ENCODE assay signal across 9 cellular contexts in the genomic region with DNA sequence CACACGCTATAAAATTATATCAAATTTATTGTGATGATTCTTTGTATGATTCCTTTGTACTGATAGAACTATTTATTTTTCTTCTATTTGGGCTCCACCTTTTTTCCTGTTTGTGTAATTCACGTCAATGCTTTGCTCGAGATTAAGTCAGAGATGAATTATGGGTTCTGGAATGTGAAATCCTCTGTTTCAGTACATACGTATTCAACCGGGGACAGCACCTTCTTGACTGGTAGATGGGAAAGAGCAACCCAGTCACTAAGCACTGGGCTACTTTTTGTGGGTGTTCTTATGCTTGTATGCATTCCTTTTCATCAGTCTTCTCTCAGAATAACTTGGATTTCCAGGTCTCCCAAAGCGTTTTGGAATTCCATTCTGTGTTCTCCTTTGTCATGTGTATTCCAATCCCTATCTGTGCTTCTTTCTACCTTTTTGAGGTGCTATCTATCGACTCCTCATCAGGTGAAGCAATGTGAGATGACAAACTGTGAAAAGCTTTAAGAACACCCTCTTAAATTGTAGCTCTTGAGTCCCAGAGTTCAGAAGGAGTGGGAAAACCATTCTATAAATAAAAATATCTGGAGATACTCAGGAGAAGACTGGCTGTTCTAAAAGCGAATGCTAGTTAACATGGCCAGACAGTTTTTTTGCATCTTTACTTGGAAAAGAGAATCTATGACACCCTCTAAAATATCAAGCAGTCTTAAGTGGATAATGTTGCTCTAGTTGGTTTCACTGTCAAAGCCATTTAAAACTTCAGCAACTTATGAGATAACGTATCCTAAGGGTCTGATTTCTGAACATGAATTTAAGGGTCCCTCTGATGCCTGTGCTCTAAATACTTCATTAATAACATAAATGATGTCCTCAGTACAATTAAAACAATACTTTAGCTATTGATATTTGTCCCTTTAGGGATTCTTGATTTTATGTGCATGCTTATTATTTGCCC.
DNase-seq lines count a peak whose midpoint lies in the region; ATAC-seq, FAIRE-seq and TF ChIP-seq lines count a peak whose summit lies in the region.
"Had no signal": no experiment of that assay in that cellular context is flagged by ENCODE, and none has a peak within 500 bp of the region (broad histone marks: within the 10 kb centered on the region; RNA-seq: fewer than 3 reads in every experiment).

No MANE protein-coding gene starts in this region.

- intact Hi-C loops in left colon (cut with DNase I, micrococcal nuclease), result no loop called here

- ATAC-seq in left colon, result no peak

- DNase-seq in AG04450 (ENCODE audit: low read depth, low spot score), result peak; percentile 44
- DNase-seq in coronary artery (ENCODE audit: low spot score), result no peak
- DNase-seq in non-pigmented ciliary epithelial cell (ENCODE audit: low read depth), result peak; percentile 89
- no peak for DNase-seq in NCI-H1092 treated with DMSO at 0.1 percent for 48 hours (lab: John Stamatoyannopoulos, UW)
- DNase-seq in retina, result no peak
- no peak for DNase-seq in left colon
- DNase-seq in GM12892 (ENCODE audit: insufficient read length), result no peak
- DNase-seq: NCI-H82 had no signal

- H2AFZ ChIP-seq in OCI-LY3 (ENCODE audit: low read depth, low read length), result no peak overlapping the region; the same call in 1 of the 2 replicates

- H3K9me3 ChIP-seq in AG04450 (ENCODE audit: control insufficient read depth, insufficient read depth, low read length), result no peaks in the 10 kb centered on the region
- no peaks in the 10 kb centered on the region for H3K9me3 ChIP-seq in OCI-LY3 (ENCODE audit: insufficient read depth, low read length)

- peak overlapping the region; percentile 87 for H3K4me2 ChIP-seq in OCI-LY3 (ENCODE audit: low read length)

- H3K27ac ChIP-seq in AG04450 (ENCODE audit: low read depth, low read length) (peak overlapping the region; percentile 91), OCI-LY3 (ENCODE audit: low read length) (peak overlapping the region; percentile 87), coronary artery (peak overlapping the region; percentile 68 to 73)

- H3K9ac ChIP-seq in OCI-LY3 (ENCODE audit: low read length), result peak overlapping the region; percentile 68; the same call in 1 of the 2 replicates

- TF ChIP-seq POLR2A in GM12892 (IDR thresholded peaks at IDR 0.05; ENCODE audit: low read depth, low read length), result no peak

- no peak overlapping the region for H3K4me3 ChIP-seq in AG04450 (ENCODE audit: low read depth, low read length)
- H3K4me3 ChIP-seq in OCI-LY3 (ENCODE audit: low read length), result peak overlapping the region; percentile 59
- H3K4me3 ChIP-seq in coronary artery, result peak overlapping the region; percentile 46

- H3K36me3 ChIP-seq in OCI-LY3 (replicated peaks; ENCODE audit: low read depth, low read length), result no peaks in the 10 kb centered on the region

- H3K27me3 ChIP-seq in AG04450 (ENCODE audit: control insufficient read depth, insufficient read depth, low read length) (no peaks in the 10 kb centered on the region), OCI-LY3 (ENCODE audit: low read depth, low read length) (no peaks in the 10 kb centered on the region)

- POLR2A ChIA-PET in AG04450 (lab: Yijun Ruan, JAX), result no interaction called here

- no peak for TF ChIP-seq CTCF in AG04450 (IDR thresholded peaks at IDR 0.05; ENCODE audit: low read depth, low read length)
- TF ChIP-seq CTCF in OCI-LY3 (IDR thresholded peaks at IDR 0.05; ENCODE audit: low read depth, low read length), result no peak
- TF ChIP-seq CTCF in coronary artery (IDR thresholded peaks at IDR 0.05), result no peak

- peaks cover 28% of the 10 kb centered on the region for H3K4me1 ChIP-seq in OCI-LY3 (ENCODE audit: low read length)

- FAIRE-seq in GM12892 (lab: Jason Lieb, UNC), result no peak

- H3K79me2 ChIP-seq in OCI-LY3 (ENCODE audit: low read length), result no peaks in the 10 kb centered on the region

- CTCF ChIA-PET in AG04450 (lab: Charles Lee), result no interaction called here

- no peaks in the 10 kb centered on the region for H4K20me1 ChIP-seq in OCI-LY3 (ENCODE audit: insufficient read depth, low read length)

Comparison
In these comparisons a context has a peak if more than half of its experiments do, and no peak if none do; other contexts are left out.
1. DNase-seq: peak in AG04450 (single experiment) and non-pigmented ciliary epithelial cell (single experiment); none in coronary artery (single experiment), NCI-H1092 treated with DMSO at 0.1 percent for 48 hours (single experiment), retina (single experiment), left colon (0 of 2) and GM12892 (single experiment).
2. Peak in every context shown above with its lines, with median percentiles within 50 percentile points of each other: H3K27ac ChIP-seq.